8 cellular contexts compared by ENCODE assay signal in genomic region chr2:68362069-68362468, GRCh38. TPM values are rescaled to one million over a fixed set of nuclear protein-coding genes. Genes with fewer than 3 reads are reported as not detected.
DNase-seq lines count a peak whose midpoint lies in the region; ATAC-seq and TF ChIP-seq lines count a peak whose summit lies in the region.

No MANE protein-coding gene starts in this region.

- H3K9me3 Mint-ChIP-seq in activated CD4-positive, alpha-beta T cell treated with anti-CD3 and anti-CD28 coated beads for 36 hours (ENCODE audit: low read depth): no peaks in the 10 kb centered on the region

- no peak for DNase-seq in AG04449 (ENCODE audit: low read depth, low spot score)
- peak; percentile 38 for DNase-seq in NCI-H524 treated with DMSO at 0.1 percent for 48 hours (lab: John Stamatoyannopoulos, UW)
- DNase-seq in activated CD4-positive, alpha-beta T cell treated with anti-CD3 and anti-CD28 coated beads for 36 hours: peak; percentile 91
- peak; percentile 25 for DNase-seq in dedifferentiated amniotic fluid mesenchymal stem cell (ENCODE audit: extremely low spot score)
- peak; percentile 88 for DNase-seq in lower lobe of right lung
- peak; percentile 46 for DNase-seq in stimulated activated CD8-positive, alpha-beta memory T cell treated with anti-CD3 and anti-CD28 coated beads, Interleukin-15, amount 100 ng/mL, for 24 hours (ENCODE audit: low read depth)

- TF ChIP-seq CTCF in AG04449 (IDR thresholded peaks at IDR 0.05; ENCODE audit: insufficient read depth, low read length, missing control alignments) (peak; percentile 52), lower lobe of right lung (IDR thresholded peaks at IDR 0.05) (peak; percentile 88)

- H3K9me3 ChIP-seq in lower lobe of right lung: no peaks in the 10 kb centered on the region

- POLR2A ChIA-PET in AG04449 (lab: Yijun Ruan, JAX): no interaction called here
- POLR2A ChIA-PET in activated CD4-positive, alpha-beta T cell treated with anti-CD3 and anti-CD28 coated beads for 36 hours (lab: Charles Lee): no interaction called here

- H3K4me1 ChIP-seq in lower lobe of right lung: peaks cover 10% of the 10 kb centered on the region

- intact Hi-C loops in activated CD4-positive, alpha-beta T cell treated with anti-CD3 and anti-CD28 coated beads for 36 hours (cut with DNase I, micrococcal nuclease): loop anchor here (1.0 kb wide), 1 partner anchor 79 kb away; no protein-coding TSS in a partner anchor
- intact Hi-C loops in lower lobe of right lung (cut with DNase I): no loop called here

- H3K36me3 ChIP-seq in lower lobe of right lung: no peaks in the 10 kb centered on the region

- H3K4me1 Mint-ChIP-seq in activated CD4-positive, alpha-beta T cell treated with anti-CD3 and anti-CD28 coated beads for 36 hours: peaks cover 11% of the 10 kb centered on the region

- H3K4me3 ChIP-seq in AG04449 (ENCODE audit: low read depth, low read length): no peak overlapping the region
- peak overlapping the region; percentile 34 for H3K4me3 ChIP-seq in lower lobe of right lung

- no peaks in the 10 kb centered on the region for H3K27me3 ChIP-seq in lower lobe of right lung (ENCODE audit: low read depth)

- peak overlapping the region; percentile 40 for H3K27ac Mint-ChIP-seq in activated CD4-positive, alpha-beta T cell treated with anti-CD3 and anti-CD28 coated beads for 36 hours

- TF ChIP-seq POLR2A in GM18526 (IDR thresholded peaks at IDR 0.05; ENCODE audit: extremely low read depth, insufficient read length): peak; percentile 37

- H3K4me3 Mint-ChIP-seq in activated CD4-positive, alpha-beta T cell treated with anti-CD3 and anti-CD28 coated beads for 36 hours: peak overlapping the region; percentile 17

- no peak overlapping the region for H3K27ac ChIP-seq in lower lobe of right lung

- ATAC-seq in HG03139 (IDR thresholded peaks at IDR 0.05; ENCODE audit: unreplicated experiment) (peak; percentile 35), lower lobe of right lung (peak; percentile 89)
- ATAC-seq in activated CD4-positive, alpha-beta T cell treated with anti-CD3 and anti-CD28 coated beads for 36 hours: peak; percentile 92

- H3K27me3 Mint-ChIP-seq in activated CD4-positive, alpha-beta T cell treated with anti-CD3 and anti-CD28 coated beads for 36 hours: peaks cover 15% of the 10 kb centered on the region

- H3K36me3 Mint-ChIP-seq in activated CD4-positive, alpha-beta T cell treated with anti-CD3 and anti-CD28 coated beads for 36 hours (ENCODE audit: low read depth): no peaks in the 10 kb centered on the region

- CTCF ChIA-PET in AG04449 (lab: Yijun Ruan, JAX): interaction anchor here (1.2 to 1.6 kb wide), 2 partner anchors 75 to 80 kb away, joined by 3 to 4 read pairs; no protein-coding TSS in a partner anchor
- CTCF ChIA-PET in activated CD4-positive, alpha-beta T cell treated with anti-CD3 and anti-CD28 coated beads for 36 hours (lab: Charles Lee): interaction anchor here (0.6 to 1.0 kb wide), 3 partner anchors 15 to 1941 kb away, joined by 3 to 4 read pairs (median 3); no protein-coding TSS in a partner anchor

RNA-seq across cellular contexts. Expression of gene PLEK, which starts 3.0 kb away (rescaled TPM):
- total RNA-seq in activated CD4-positive, alpha-beta T cell treated with anti-CD3 and anti-CD28 coated beads for 36 hours: under 1 TPM; 0.60 to 0.89 TPM
- 42.1 TPM for total RNA-seq in lower lobe of right lung

RNA-seq across cellular contexts. Expression of gene CNRIP1, which starts 42.3 kb away (rescaled TPM):
- not detected for total RNA-seq in activated CD4-positive, alpha-beta T cell treated with anti-CD3 and anti-CD28 coated beads for 36 hours
- total RNA-seq in lower lobe of right lung: 20.8 TPM

Comparison
In these comparisons a context has a peak if more than half of its experiments do, and no peak if none do; other contexts are left out.
1. ATAC-seq: peak in every context shown above with its lines; median percentile 92 in activated CD4-positive, alpha-beta T cell treated with anti-CD3 and anti-CD28 coated beads for 36 hours; 89 in lower lobe of right lung; 35 in HG03139.
2. RNA of gene PLEK, which starts 3.0 kb away (total RNA-seq): 42.1 TPM in lower lobe of right lung (single experiment); 0.60 to 0.89 TPM in activated CD4-positive, alpha-beta T cell treated with anti-CD3 and anti-CD28 coated beads for 36 hours; every median in the first group is over 10 times any median in the second.
3. RNA of gene CNRIP1, which starts 42.3 kb away (total RNA-seq): 20.8 TPM in lower lobe of right lung (single experiment); not detected in activated CD4-positive, alpha-beta T cell treated with anti-CD3 and anti-CD28 coated beads for 36 hours; every median in the first group is over 10 times any median in the second.